In genomic region chr22:38755911-38756532, GRCh38 we compare ENCODE assay signal across 8 cellular contexts. TPM values are rescaled to one million over a fixed set of nuclear protein-coding genes. Genes with fewer than 3 reads are reported as not detected.
DNase-seq lines count a peak whose midpoint lies in the region; ATAC-seq and TF ChIP-seq lines count a peak whose summit lies in the region.

Gene SUN2, minus strand, starts transcription at chr22:38755998. Its CDS starts 3,370 bp downstream, at chr22:38752628.

- intact Hi-C loops in T-helper 2 cell treated with Interferon-gamma antibody and Interleukin-4, amounts not matched to agents 100 ng/mL and 5 ng/mL, for 36 hours (cut with micrococcal nuclease): loop anchor here (2.0 to 5.0 kb wide), 4 partner anchors 23 to 561 kb away; partner anchors contain the start of genes DNAL4 and RPL3

- H3K27ac ChIP-seq in GM23338 (ENCODE audit: low read depth) (no peak within 1 kb of the TSS), angular gyrus (ENCODE audit: low read depth, low read length) (peak within 1 kb of the TSS; percentile 94), right atrium auricular region (peak within 1 kb of the TSS; percentile 95 to 98), urinary bladder (ENCODE audit: low read depth) (peak within 1 kb of the TSS; percentile 97)

- H3K4me1 Mint-ChIP-seq in GM23338: peaks cover 18% of the 10 kb centered on the region

- H4K20me1 ChIP-seq in GM23338 (replicated peaks; ENCODE audit: insufficient read depth): no peaks in the 10 kb centered on the region

- no peaks in the 10 kb centered on the region for H3K79me2 ChIP-seq in GM23338 (replicated peaks; ENCODE audit: insufficient read depth)

- H3K4me3 ChIP-seq in GM23338: peak within 1 kb of the TSS; percentile 77
- peak within 1 kb of the TSS; percentile 58 for H3K4me3 ChIP-seq in MG63
- H3K4me3 ChIP-seq in right atrium auricular region: peak within 1 kb of the TSS; percentile 54 to 64
- H3K4me3 ChIP-seq in urinary bladder (ENCODE audit: low read depth, low read length): peak within 1 kb of the TSS; percentile 88

- H3K36me3 ChIP-seq in GM23338 (ENCODE audit: insufficient read depth): no peaks in the 10 kb centered on the region
- H3K36me3 ChIP-seq in MG63: peaks cover 28% of the 10 kb centered on the region
- peaks cover 16% of the 10 kb centered on the region for H3K36me3 ChIP-seq in right atrium auricular region
- no peaks in the 10 kb centered on the region for H3K36me3 ChIP-seq in urinary bladder (ENCODE audit: insufficient read depth)

- WGBS in urinary bladder: under 1% methylated on average over 68 of the region's 68 CpGs

- ATAC-seq in GM23338: peak; percentile 67

- peak within 1 kb of the TSS; percentile 71 for H3K4me3 Mint-ChIP-seq in GM23338

- H3K9me2 ChIP-seq in GM23338 (ENCODE audit: insufficient read depth): no peaks in the 10 kb centered on the region

- no peaks in the 10 kb centered on the region for H3K9me3 ChIP-seq in MG63
- no peaks in the 10 kb centered on the region for H3K9me3 ChIP-seq in right atrium auricular region

- peaks cover 3% of the 10 kb centered on the region; the same call in 1 of the 2 replicates for H3F3A ChIP-seq in GM23338 (replicated peaks; ENCODE audit: low read depth)

- H3K4me2 ChIP-seq in GM23338: peak within 1 kb of the TSS; percentile 99

- H3K36me3 Mint-ChIP-seq in GM23338 (ENCODE audit: low read depth): no peaks in the 10 kb centered on the region; the same call in 2 of the 3 replicates

- H3K27me3 Mint-ChIP-seq in GM23338 (ENCODE audit: insufficient read depth, low read depth, poor library complexity): peaks cover 17% of the 10 kb centered on the region

- H3K27ac Mint-ChIP-seq in GM23338: no peak within 1 kb of the TSS; the same call in 1 of the 2 replicates

- H3K27me3 ChIP-seq in GM23338 (ENCODE audit: insufficient read depth) (peaks cover 14% of the 10 kb centered on the region; the same call in 1 of the 2 replicates), MG63 (no peaks in the 10 kb centered on the region), right atrium auricular region (no peaks in the 10 kb centered on the region)

- peak within 1 kb of the TSS; percentile 87 for H2AFZ ChIP-seq in GM23338

- DNase-seq in GM03348 (ENCODE audit: low spot score) (peak; percentile 99), GM23338 (ENCODE audit: low spot score) (peak; percentile 76), MG63 (peak; percentile 91), right atrium auricular region (ENCODE audit: low spot score) (peak; percentile 97), pulmonary artery endothelial cell (ENCODE audit: low read depth, low spot score) (peak; percentile 52)

- TF ChIP-seq CTCF in GM23338 (conservative IDR thresholded peaks at IDR 0.05; ENCODE audit: low read depth in 2 of 2): no peak
- no peak for TF ChIP-seq CTCF in right atrium auricular region (IDR thresholded peaks at IDR 0.05)

- H3K4me1 ChIP-seq in GM23338 (ENCODE audit: insufficient read depth) (peaks cover 21% of the 10 kb centered on the region; the same call in 1 of the 2 replicates), right atrium auricular region (peaks cover 0 to 49% of the 10 kb centered on the region in 2 donors), urinary bladder (ENCODE audit: insufficient read depth) (no peaks in the 10 kb centered on the region)

- no peaks in the 10 kb centered on the region; the same call in 2 of the 3 replicates for H3K9me3 Mint-ChIP-seq in GM23338

TF ChIP-seq in GM23338, 12 proteins besides CTCF, POLR2A, EP300 and RAD21:
- no peak for TF ChIP-seq EZH2phosphoT487 (IDR thresholded peaks at IDR 0.05; ENCODE audit: unreplicated experiment)
- no peak for TF ChIP-seq NANOG (IDR thresholded peaks at IDR 0.05; ENCODE audit: borderline replicate concordance)
- TF ChIP-seq EZH2 (IDR thresholded peaks at IDR 0.05; ENCODE audit: low read depth, unreplicated experiment): no peak
- TF ChIP-seq POLR2AphosphoS5 (IDR thresholded peaks at IDR 0.05; ENCODE audit: low read depth): peak; percentile 68
- no peak for TF ChIP-seq ZNF114 (CRISPR knock-in tag; IDR thresholded peaks at IDR 0.05)
- peak; percentile 61 for TF ChIP-seq CREB1 (CRISPR knock-in tag; IDR thresholded peaks at IDR 0.05; ENCODE audit: low read depth)
- no peak for TF ChIP-seq ZNF462 (CRISPR knock-in tag; IDR thresholded peaks at IDR 0.05)

RNA-seq across cellular contexts. Expression of gene SUN2, which starts in this region (rescaled TPM):
- 12.6 and 17.6 TPM in 2 replicates for total RNA-seq in GM23338 (2014; rRNA removed; shearing (Covaris generic))
- 7.2 and 8.2 TPM in 2 replicates for polyA plus RNA-seq in GM23338 (2016; fragmentation: Nextera tagmentation; extraction: Ambion mirVana)
- total RNA-seq in MG63 (2014; rRNA removed; shearing (Covaris generic); ENCODE audit: low replicate concordance): 126 and 182 TPM in 2 replicates
- total RNA-seq in T-helper 2 cell treated with Interferon-gamma antibody and Interleukin-4, amounts not matched to agents 100 ng/mL and 5 ng/mL, for 36 hours: 472 and 473 TPM in 2 replicates
- 100 to 1,000 TPM; 155 to 252 TPM for total RNA-seq in right atrium auricular region
- 119 and 138 TPM in 2 replicates for total RNA-seq in pulmonary artery endothelial cell
- total RNA-seq in urinary bladder: 59.7 TPM
- 271 TPM for polyA plus RNA-seq in urinary bladder

Comparison
In these comparisons a context has a peak if more than half of its experiments do, and no peak if none do; other contexts are left out.
1. RNA of gene SUN2 (polyA plus RNA-seq): 271 TPM in urinary bladder (single experiment); 7.2 to 8.2 TPM in GM23338; every median in the first group is over 10 times any median in the second.
2. Peak in every context shown above with its lines, with median percentiles within 50 percentile points of each other: DNase-seq and H3K4me3 ChIP-seq.